24 cellular contexts compared by ENCODE assay signal in the genomic region with DNA sequence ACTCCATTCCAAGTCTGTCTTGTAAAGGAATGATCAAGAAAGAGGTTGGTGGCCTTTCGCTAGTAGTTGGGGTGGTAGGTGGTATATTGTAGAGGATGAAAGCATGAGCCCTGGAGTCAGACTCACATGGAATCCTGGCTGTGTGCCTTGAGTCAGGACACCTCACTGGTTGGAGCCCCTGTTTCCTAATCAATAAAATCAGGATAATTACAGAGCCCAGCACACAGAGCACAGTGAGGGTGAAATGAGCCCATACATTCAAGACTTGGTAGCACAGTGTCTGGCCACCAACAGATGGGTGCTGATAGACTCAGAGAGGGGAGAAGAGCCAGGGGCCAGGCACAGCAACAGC.
DNase-seq lines count a peak whose midpoint lies in the region; ATAC-seq, FAIRE-seq and TF ChIP-seq lines count a peak whose summit lies in the region.
"Had no signal": no experiment of that assay in that cellular context is flagged by ENCODE, and none has a peak within 500 bp of the region (broad histone marks: within the 10 kb centered on the region; RNA-seq: fewer than 3 reads in every experiment).

No MANE protein-coding gene starts in this region.

- H3K9ac ChIP-seq in HUES48 (ENCODE audit: low read depth, low read length) (no peak overlapping the region), astrocyte (ENCODE audit: low read length) (no peak overlapping the region), mesenchymal stem cell (ENCODE audit: low read length) (no peak overlapping the region)

- H2AK5ac ChIP-seq in mesenchymal stem cell (ENCODE audit: low read length, severe bottlenecking): peak overlapping the region; percentile 60

- H3K4me2 ChIP-seq in astrocyte (ENCODE audit: low read length): no peak overlapping the region
- no peak overlapping the region for H3K4me2 ChIP-seq in mesenchymal stem cell (ENCODE audit: low read length, poor library complexity, severe bottlenecking)

- H3K79me1 ChIP-seq in mesenchymal stem cell (replicated peaks; ENCODE audit: low read length, poor library complexity, severe bottlenecking): peaks cover 23% of the 10 kb centered on the region

- peaks cover 5% of the 10 kb centered on the region for H3K36me3 Mint-ChIP-seq in astrocyte (ENCODE audit: low read depth, unreplicated experiment)
- H3K36me3 Mint-ChIP-seq: activated naive CD4-positive, alpha-beta T cell treated with anti-CD3 and anti-CD28 coated beads, Interleukin-2, amount 50 U/mL, for 72 hours; CD4-positive, alpha-beta memory T cell had no signal

- FAIRE-seq in astrocyte (lab: Jason Lieb, UNC) (no peak), RCC 7860 (lab: Jason Lieb, UNC) (no peak)
- FAIRE-seq: islet of Langerhans, K562, TTC549 had no signal

- H3K14ac ChIP-seq in mesenchymal stem cell (ENCODE audit: low read length in 2 of 2): no peak overlapping the region

- H2BK120ac ChIP-seq in mesenchymal stem cell (ENCODE audit: low read depth, low read length): no peak overlapping the region

- H3K27me3 ChIP-seq in HUES48 (ENCODE audit: control insufficient read depth, insufficient read depth, low read length): no peaks in the 10 kb centered on the region
- H3K27me3 ChIP-seq in astrocyte (ENCODE audit: insufficient read depth, low read length): no peaks in the 10 kb centered on the region
- H3K27me3 ChIP-seq in mesenchymal stem cell (ENCODE audit: control insufficient read depth in 1 of 2, insufficient read depth in 1 of 2, low read length in 2 of 2): no peaks in the 10 kb centered on the region
- H3K27me3 ChIP-seq in stomach: no peaks in the 10 kb centered on the region

- H3K18ac ChIP-seq in mesenchymal stem cell (ENCODE audit: low read depth in 1 of 2, low read length in 2 of 2): no peak overlapping the region

- no peak overlapping the region for H4K8ac ChIP-seq in mesenchymal stem cell (ENCODE audit: low read length)

- H4K20me1 ChIP-seq in astrocyte (ENCODE audit: insufficient read depth, low read length): no peaks in the 10 kb centered on the region

- H4K91ac ChIP-seq in mesenchymal stem cell (ENCODE audit: low read length): peak overlapping the region; percentile 34

- H3K4me3 ChIP-seq in HUES48 (ENCODE audit: low read depth, low read length) (no peak overlapping the region), astrocyte (ENCODE audit: insufficient read depth, low read depth, low read length) (no peak overlapping the region), mesenchymal stem cell (ENCODE audit: insufficient read depth in 1 of 2, low read depth in 1 of 2, low read length in 2 of 2) (no peak overlapping the region), stomach (no peak overlapping the region)
- H3K4me3 ChIP-seq: K562, lung had no signal

- peaks cover 24% of the 10 kb centered on the region for H3K4me1 Mint-ChIP-seq in astrocyte (ENCODE audit: low read depth, unreplicated experiment)
- H3K4me1 Mint-ChIP-seq: CD4-positive, alpha-beta memory T cell had no signal

- no peak for TF ChIP-seq POLR2A in stomach (IDR thresholded peaks at IDR 0.05)

- peaks cover 12% of the 10 kb centered on the region; the same call in 1 of the 2 replicates for H3K36me3 ChIP-seq in HUES48 (ENCODE audit: control insufficient read depth, insufficient read depth, low read length)
- no peaks in the 10 kb centered on the region for H3K36me3 ChIP-seq in astrocyte (ENCODE audit: insufficient read depth, low read length)
- H3K36me3 ChIP-seq in mesenchymal stem cell (ENCODE audit: control insufficient read depth in 1 of 2, insufficient read depth in 2 of 2, low read depth in 1 of 2, low read length in 2 of 2): peaks cover 0 to 14% of the 10 kb centered on the region in 2 experiments
- H3K36me3 ChIP-seq in stomach: no peaks in the 10 kb centered on the region

- H3K27ac ChIP-seq in HUES48 (ENCODE audit: low read depth, low read length): peak overlapping the region; percentile 61
- no peak overlapping the region for H3K27ac ChIP-seq in astrocyte (ENCODE audit: low read depth, low read length)
- H3K27ac ChIP-seq in mesenchymal stem cell (ENCODE audit: low read length, poor library complexity, severe bottlenecking): no peak overlapping the region
- peak overlapping the region; percentile 51 to 73 (median 66) for H3K27ac ChIP-seq in stomach

- H3K9me3 ChIP-seq in HUES48 (ENCODE audit: control insufficient read depth, insufficient read depth, low read length): no peaks in the 10 kb centered on the region
- no peaks in the 10 kb centered on the region for H3K9me3 ChIP-seq in astrocyte (ENCODE audit: insufficient read depth, low read depth, low read length)
- H3K9me3 ChIP-seq in mesenchymal stem cell (ENCODE audit: control insufficient read depth, low read length): no peaks in the 10 kb centered on the region
- H3K9me3 ChIP-seq in stomach: no peaks in the 10 kb centered on the region

- TF ChIP-seq CTCF in astrocyte (IDR thresholded peaks at IDR 0.05; ENCODE audit: insufficient read depth, low read depth, low read length) (no peak), stomach (IDR thresholded peaks at IDR 0.05) (no peak)

- DNase-seq in astrocyte (ENCODE audit: low read depth) (no peak), mesenchymal stem cell (no peak), stomach (no peak), RCC 7860 (ENCODE audit: low spot score) (no peak), hepatic stellate cell (ENCODE audit: low spot score) (no peak)
- no peak for DNase-seq in stimulated activated CD4-positive, alpha-beta T cell treated with anti-CD3 and anti-CD28 coated beads, Interleukin-15, amount 100 ng/mL, for 24 hours
- DNase-seq: aorta; CD4-positive, alpha-beta memory T cell; effector CD4-positive, alpha-beta T cell; foreskin melanocyte; GDM1; H7; MM.1S; NCI-H1694 treated with DMSO at 0.1 percent for 48 hours; T-helper 1 cell had no signal

- H3K4ac ChIP-seq in mesenchymal stem cell (ENCODE audit: low read depth in 1 of 2, low read length in 2 of 2): no peak overlapping the region

- no peak overlapping the region for H2BK5ac ChIP-seq in mesenchymal stem cell (ENCODE audit: low read depth, low read length, poor library complexity, severe bottlenecking)

- H2BK15ac ChIP-seq in mesenchymal stem cell (ENCODE audit: low read depth, poor library complexity, severe bottlenecking): no peak overlapping the region

- no peak for TF ChIP-seq EP300 in stomach (IDR thresholded peaks at IDR 0.05)

- no peaks in the 10 kb centered on the region for H3K79me2 ChIP-seq in astrocyte (ENCODE audit: insufficient read depth, low read length)

- no peaks in the 10 kb centered on the region for H3K9me3 Mint-ChIP-seq in astrocyte (ENCODE audit: unreplicated experiment)
- H3K9me3 Mint-ChIP-seq: activated naive CD4-positive, alpha-beta T cell treated with anti-CD3 and anti-CD28 coated beads, Interleukin-2, amount 50 U/mL, for 72 hours; activated T-helper 1 cell treated with anti-CD3 and anti-CD28 coated beads, Interleukin-12 subunit alpha, Interleukin-12 subunit beta, Interleukin-2, Interleukin-4 antibody, amounts not matched to agents 30 ng/mL and 10 ng/mL and 1 ng/mL, durations not matched to agents 14 hours and 24 hours and 36 hours; CD4-positive, alpha-beta memory T cell had no signal

- no peaks in the 10 kb centered on the region for H3K4me1 ChIP-seq in HUES48 (ENCODE audit: control insufficient read depth, insufficient read depth, low read length)
- H3K4me1 ChIP-seq in astrocyte (ENCODE audit: insufficient read depth, low read length): peaks cover 5% of the 10 kb centered on the region
- H3K4me1 ChIP-seq in mesenchymal stem cell (ENCODE audit: control insufficient read depth, insufficient read depth, low read depth, low read length): peaks cover 20% of the 10 kb centered on the region
- H3K4me1 ChIP-seq in stomach: peaks cover 37 to 67% (median 39%) of the 10 kb centered on the region in 4 donors

- WGBS in mesenchymal stem cell: 95% methylated on average over 1 of the region's 1 CpG
- 93 to 100% (median 100%) methylated on average over 1 of the region's 1 CpG for WGBS in stomach, 5 donors

- no peak overlapping the region for H3K23ac ChIP-seq in mesenchymal stem cell (ENCODE audit: low read length in 2 of 2)

- ATAC-seq in GM21526 (IDR thresholded peaks at IDR 0.05; ENCODE audit: low FRiP score, unreplicated experiment): no peak
- ATAC-seq: activated naive CD4-positive, alpha-beta T cell treated with anti-CD3 and anti-CD28 coated beads, Interleukin-2, amount 50 U/mL, for 72 hours; K562; sciatic nerve had no signal

- no peak overlapping the region for H3K27ac Mint-ChIP-seq in astrocyte (ENCODE audit: unreplicated experiment)
- H3K27ac Mint-ChIP-seq: activated naive CD4-positive, alpha-beta T cell treated with anti-CD3 and anti-CD28 coated beads, Interleukin-2, amount 50 U/mL, for 72 hours; activated T-helper 1 cell treated with anti-CD3 and anti-CD28 coated beads, Interleukin-12 subunit alpha, Interleukin-12 subunit beta, Interleukin-2, Interleukin-4 antibody, amounts not matched to agents 30 ng/mL and 10 ng/mL and 1 ng/mL, durations not matched to agents 14 hours and 24 hours and 36 hours; CD4-positive, alpha-beta memory T cell had no signal

- peak overlapping the region; percentile 16 for H3K4me3 Mint-ChIP-seq in astrocyte (ENCODE audit: unreplicated experiment)
- H3K4me3 Mint-ChIP-seq: activated T-helper 1 cell treated with anti-CD3 and anti-CD28 coated beads, Interleukin-12 subunit alpha, Interleukin-12 subunit beta, Interleukin-2, Interleukin-4 antibody, amounts not matched to agents 30 ng/mL and 10 ng/mL and 1 ng/mL, durations not matched to agents 14 hours and 24 hours and 36 hours; CD4-positive, alpha-beta memory T cell had no signal

- H3K27me3 Mint-ChIP-seq in astrocyte (ENCODE audit: low read depth, unreplicated experiment): peaks cover 2% of the 10 kb centered on the region

- intact Hi-C loops in stomach (cut with DNase I; ENCODE audit: low total_unique reads): no loop called here

- no peak overlapping the region for H2AFZ ChIP-seq in astrocyte (ENCODE audit: low read depth, low read length)
- H2AFZ ChIP-seq in mesenchymal stem cell (ENCODE audit: low read depth, low read length): no peak overlapping the region

- H2BK12ac ChIP-seq in mesenchymal stem cell (ENCODE audit: low read length in 2 of 2): no peak overlapping the region

Comparison
In these comparisons a context has a peak if more than half of its experiments do, and no peak if none do; other contexts are left out.
1. H3K27ac ChIP-seq: peak in HUES48 (single experiment) and stomach (5 of 5); none in astrocyte (single experiment) and mesenchymal stem cell (single experiment).